1 cellular context compared by ENCODE assay signal in the genomic region with DNA sequence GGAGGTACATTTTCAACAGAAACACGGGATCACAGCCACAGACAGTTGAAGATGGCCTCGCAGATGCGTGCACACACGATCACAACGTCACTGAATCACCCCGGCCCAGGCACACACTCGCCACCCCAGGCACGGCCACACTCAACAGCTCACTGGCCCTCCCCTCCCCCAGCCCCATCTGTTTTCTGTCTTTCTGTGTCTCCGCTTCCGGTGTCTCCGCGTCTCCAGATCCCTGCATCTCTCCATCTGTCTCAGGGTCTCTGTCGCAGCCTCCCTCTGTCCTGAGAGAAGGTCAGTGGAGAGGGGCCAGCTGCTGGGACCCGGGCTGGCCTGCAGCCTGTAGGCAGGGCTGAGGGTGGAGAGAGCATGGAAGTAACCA.
TF ChIP-seq lines count a peak whose summit lies in the region.

No MANE protein-coding gene starts in this region.

TF ChIP-seq in H1, 55 proteins besides CTCF, POLR2A, EP300 and RAD21:
- TF ChIP-seq POLR2AphosphoS5 (IDR thresholded peaks at IDR 0.05; ENCODE audit: low read depth, low read length) (0 out of 2 replicates have a peak, but pooled peaks have one; percentile 19), RBBP5 (IDR thresholded peaks at IDR 0.05; ENCODE audit: borderline replicate concordance, low read depth, low read length) (0 out of 2 replicates have a peak, but pooled peaks have one; percentile 22)
- TF ChIP-seq, protein P1, sequence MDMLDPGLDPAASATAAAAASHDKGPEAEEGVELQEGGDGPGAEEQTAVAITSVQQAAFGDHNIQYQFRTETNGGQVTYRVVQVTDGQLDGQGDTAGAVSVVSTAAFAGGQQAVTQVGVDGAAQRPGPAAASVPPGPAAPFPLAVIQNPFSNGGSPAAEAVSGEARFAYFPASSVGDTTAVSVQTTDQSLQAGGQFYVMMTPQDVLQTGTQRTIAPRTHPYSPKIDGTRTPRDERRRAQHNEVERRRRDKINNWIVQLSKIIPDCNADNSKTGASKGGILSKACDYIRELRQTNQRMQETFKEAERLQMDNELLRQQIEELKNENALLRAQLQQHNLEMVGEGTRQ (IDR thresholded peaks at IDR 0.05; ENCODE audit: low read length): no peak
TF ChIP-seq in H1: peak in this region for 2.
